In the genomic region with DNA sequence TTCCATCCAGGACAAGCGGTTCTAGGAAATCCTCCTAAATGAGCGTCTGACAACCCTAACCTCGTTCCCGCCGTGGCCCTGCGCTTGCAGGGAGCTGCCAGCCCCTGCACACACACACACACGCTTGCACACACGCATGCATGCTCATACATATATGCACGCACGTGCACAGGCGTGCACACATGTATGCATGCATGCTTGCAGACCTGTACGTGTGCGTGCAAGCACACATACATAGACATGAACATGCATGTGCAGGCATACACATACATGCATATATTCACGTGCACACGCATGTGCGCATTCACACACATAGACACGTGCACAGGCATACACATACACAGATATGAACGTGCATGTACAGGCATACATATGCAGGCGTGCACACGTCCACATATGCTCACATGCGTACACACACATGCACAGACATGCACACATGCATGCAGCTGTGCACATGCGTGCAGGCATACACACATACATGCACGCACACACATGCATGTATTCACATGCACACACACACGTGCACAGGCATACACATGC, we compare ENCODE assay signal across 22 cellular contexts. TPM values are rescaled to one million over a fixed set of nuclear protein-coding genes. Genes with fewer than 3 reads are reported as not detected.
A peak's percentile ranks its signal among the peaks of the same experiment; 100 is the strongest.
DNase-seq lines count a peak whose midpoint lies in the region; ATAC-seq, FAIRE-seq and TF ChIP-seq lines count a peak whose summit lies in the region.
"Had no signal": no experiment of that assay in that cellular context is flagged by ENCODE, and none has a peak within 500 bp of the region (broad histone marks: within the 10 kb centered on the region; RNA-seq: fewer than 3 reads in every experiment).

No MANE protein-coding gene starts in this region.

- peak overlapping the region; percentile 6; the same call in 1 of the 2 replicates for H2BK15ac ChIP-seq in H1 (ENCODE audit: low read length)

- H3K23me2 ChIP-seq in H1 (ENCODE audit: low read depth, low read length) = peaks cover 2% of the 10 kb centered on the region; the same call in 1 of the 2 replicates

- no peak overlapping the region for H3K14ac ChIP-seq in H1 (ENCODE audit: insufficient read length)

- peak overlapping the region in 1 of 3 experiments; percentile 19 for H3K4me3 Mint-ChIP-seq in nephron
- H3K4me3 Mint-ChIP-seq: activated CD4-positive, alpha-beta memory T cell treated with anti-CD3 and anti-CD28 coated beads for 36 hours had no signal

- H3K79me1 ChIP-seq in H1 (ENCODE audit: low read depth, low read length) = no peaks in the 10 kb centered on the region

- peaks cover 62% of the 10 kb centered on the region for H3K4me1 ChIP-seq in BLaER1
- peaks cover 11% of the 10 kb centered on the region for H3K4me1 ChIP-seq in HUES48 (ENCODE audit: control insufficient read depth, insufficient read depth, low read length)
- H3K4me1 ChIP-seq in H1 (replicated peaks in 1 of 4; ENCODE audit: control insufficient read depth in 3 of 4, insufficient read depth in 4 of 4, low read length in 3 of 4) = peaks cover 3 to 15% (median 10%) of the 10 kb centered on the region in 4 experiments
- H3K4me1 ChIP-seq: pancreas had no signal

- H4K20me1 ChIP-seq in BLaER1 (peaks cover 72% of the 10 kb centered on the region), H1 (replicated peaks in 1 of 2; ENCODE audit: control insufficient read depth in 1 of 2, insufficient read depth in 2 of 2, low read length in 2 of 2) (peaks cover 0 to 5% of the 10 kb centered on the region in 2 experiments)

- no peak overlapping the region for H2BK120ac ChIP-seq in H1 (replicated peaks; ENCODE audit: low read depth, low read length)

- no peak overlapping the region for H2AFZ ChIP-seq in H1 (ENCODE audit: low read length)
- H2AFZ ChIP-seq: PC-9 had no signal

- FAIRE-seq in H1 (lab: Jason Lieb, UNC) = no peak
- FAIRE-seq: pancreas had no signal

- no peaks in the 10 kb centered on the region for H3K9me3 Mint-ChIP-seq in nephron
- H3K9me3 Mint-ChIP-seq: activated CD4-positive, alpha-beta memory T cell treated with anti-CD3 and anti-CD28 coated beads for 36 hours had no signal

- H3K27ac ChIP-seq in BLaER1 (no peak overlapping the region), HUES48 (ENCODE audit: low read depth, low read length) (peak overlapping the region; percentile 6), H1 (ENCODE audit: low read depth, low read length) (no peak overlapping the region)
- H3K27ac ChIP-seq: C4-2B, cardiac muscle cell, epithelial cell of prostate, pancreas, PC-9 had no signal

- CTCF ChIA-PET in H1 (lab: Charles Lee; ENCODE audit: partially characterized antibody) = interaction anchor here (0.6 to 5.9 kb wide), 12 partner anchors 10 to 429 kb away, joined by 3 to 66 read pairs (median 3); no protein-coding TSS in a partner anchor

- TF ChIP-seq CTCF in H1 (IDR thresholded peaks at IDR 0.05; ENCODE audit: control extremely low read depth in 1 of 3, insufficient read depth in 1 of 3, low read depth in 1 of 3, low read length in 3 of 3) (no peak), nephron (IDR thresholded peaks at IDR 0.05; ENCODE audit: unreplicated experiment in 3 of 3) (no peak)

- 78% methylated on average over 24 of the region's 24 CpGs; no CpG with 5 or more reads in 1 of the 2 experiments for whole genome bisulfite sequencing in H1 (ENCODE audit: extremely low coverage in 1 of 2, insufficient coverage in 1 of 2, insufficient read length in 1 of 2, insufficient replicate concordance in 2 of 2, low coverage in 1 of 2, low lambda C conversion rate in 2 of 2, missing lambda C conversion rate in 1 of 2), 2 experiments

- no peak overlapping the region; the same call in 1 of the 2 replicates for H3K4me3 ChIP-seq in BLaER1
- no peak overlapping the region for H3K4me3 ChIP-seq in HUES48 (ENCODE audit: low read depth, low read length)
- peak overlapping the region in 1 of 4 experiments; percentile 35; a peak in 2 of 8 replicates for H3K4me3 ChIP-seq in H1 (ENCODE audit: extremely low read depth in 1 of 4, insufficient read depth in 2 of 4, low read depth in 3 of 4, low read length in 4 of 4)
- H3K4me3 ChIP-seq: adrenal gland, cardiac muscle cell, gastroesophageal sphincter, pancreas, PC-9 had no signal

- peak overlapping the region; percentile 63 for H3K4ac ChIP-seq in H1 (replicated peaks; ENCODE audit: insufficient read length, low read depth, low read length)

- no peak for TF ChIP-seq EP300 in H1 (IDR thresholded peaks at IDR 0.05; ENCODE audit: borderline replicate concordance in 1 of 2, low read depth in 2 of 2, low read length in 2 of 2)

- DNase-seq in H1 (ENCODE audit: low read depth in 1 of 2, low spot score in 2 of 2) = no peak
- DNase-seq in mesenteric fat pad (ENCODE audit: low spot score) = no peak
- DNase-seq in SHP77 treated with DMSO at 0.1 percent for 48 hours (lab: John Stamatoyannopoulos, UW) = no peak
- DNase-seq: ACHN; activated CD4-positive, alpha-beta memory T cell treated with anti-CD3 and anti-CD28 coated beads for 36 hours; activated T-cell treated with anti-CD3 and anti-CD28 coated beads for 4 hours; NCI-H187; PC-9 had no signal

- H3K27me3 Mint-ChIP-seq in nephron (ENCODE audit: low read depth) = peaks cover 4% of the 10 kb centered on the region
- H3K27me3 Mint-ChIP-seq: activated CD4-positive, alpha-beta memory T cell treated with anti-CD3 and anti-CD28 coated beads for 36 hours had no signal

- peak overlapping the region; percentile 84 for H2BK5ac ChIP-seq in H1 (ENCODE audit: low read depth, low read length)

- H3K36me3 ChIP-seq in BLaER1 (peaks cover 80% of the 10 kb centered on the region), HUES48 (ENCODE audit: control insufficient read depth, insufficient read depth, low read length) (no peaks in the 10 kb centered on the region), H1 (ENCODE audit: control insufficient read depth in 2 of 4, insufficient read depth in 4 of 4, low read length in 3 of 4) (no peaks in the 10 kb centered on the region)
- H3K36me3 ChIP-seq: cardiac muscle cell had no signal

- no peaks in the 10 kb centered on the region for H3K79me2 ChIP-seq in H1 (ENCODE audit: control insufficient read depth in 1 of 2, insufficient read depth in 2 of 2, low read length in 2 of 2)

- no peaks in the 10 kb centered on the region for H3K27me3 ChIP-seq in BLaER1
- H3K27me3 ChIP-seq in HUES48 (ENCODE audit: control insufficient read depth, insufficient read depth, low read length) = no peaks in the 10 kb centered on the region
- no peaks in the 10 kb centered on the region for H3K27me3 ChIP-seq in H1 (replicated peaks in 1 of 4; ENCODE audit: control insufficient read depth in 3 of 4, extremely low read depth in 1 of 4, insufficient read depth in 3 of 4, low read length in 3 of 4)
- H3K27me3 ChIP-seq: adrenal gland, cardiac muscle cell, gastroesophageal sphincter, pancreas had no signal

- H3K9ac ChIP-seq in BLaER1 = no peak overlapping the region
- H3K9ac ChIP-seq in HUES48 (ENCODE audit: low read depth, low read length) = no peak overlapping the region
- H3K9ac ChIP-seq in H1 (replicated peaks in 1 of 4; ENCODE audit: extremely low read depth in 1 of 4, low read depth in 3 of 4, low read length in 3 of 4) = no peak overlapping the region

- H3K27ac Mint-ChIP-seq in nephron = peak overlapping the region; percentile 61 to 87 (median 67)
- H3K27ac Mint-ChIP-seq: activated CD4-positive, alpha-beta memory T cell treated with anti-CD3 and anti-CD28 coated beads for 36 hours had no signal

- H2BK12ac ChIP-seq in H1 (ENCODE audit: low read depth, low read length) = peak overlapping the region; percentile 3; the same call in 1 of the 2 replicates

- no peak overlapping the region for H4K5ac ChIP-seq in H1 (ENCODE audit: insufficient read length, low read depth, low read length)

- no peak for TF ChIP-seq RAD21 in H1 (IDR thresholded peaks at IDR 0.05 in 1 of 2, conservative IDR thresholded peaks at IDR 0.05 in 1 of 2; ENCODE audit: low read depth in 2 of 2, low read length in 2 of 2)

- H2BK20ac ChIP-seq in H1 (ENCODE audit: low read length) = no peak overlapping the region

- ATAC-seq in GM18511 (IDR thresholded peaks at IDR 0.05; ENCODE audit: unreplicated experiment) (no peak), GM21825 (IDR thresholded peaks at IDR 0.05; ENCODE audit: unreplicated experiment) (no peak)

- H3K9me3 ChIP-seq in BLaER1 (no peaks in the 10 kb centered on the region), HUES48 (ENCODE audit: control insufficient read depth, insufficient read depth, low read length) (no peaks in the 10 kb centered on the region), H1 (ENCODE audit: insufficient read depth in 2 of 2, low read depth in 1 of 2, low read length in 1 of 2) (no peaks in the 10 kb centered on the region)
- H3K9me3 ChIP-seq: adrenal gland, gastroesophageal sphincter, pancreas had no signal

- H2AK5ac ChIP-seq in H1 (ENCODE audit: low read depth, low read length) = no peak overlapping the region

- H4K91ac ChIP-seq in H1 (replicated peaks; ENCODE audit: insufficient read length, low read length) = peak overlapping the region; percentile 76

- no peak for TF ChIP-seq POLR2A in H1 (IDR thresholded peaks at IDR 0.05; ENCODE audit: control extremely low read depth in 1 of 2, low read depth in 2 of 2, low read length in 2 of 2)

- peak overlapping the region; percentile 44; the same call in 1 of the 2 replicates for H3K18ac ChIP-seq in H1 (ENCODE audit: extremely low read depth, low read length)

- H3K23ac ChIP-seq in H1 (ENCODE audit: insufficient read length) = no peak overlapping the region

- H3K56ac ChIP-seq in H1 (replicated peaks; ENCODE audit: insufficient read length, low read depth, low read length) = no peak overlapping the region

- no peak overlapping the region; the same call in 1 of the 2 replicates for H4K8ac ChIP-seq in H1 (ENCODE audit: extremely low read depth, insufficient read depth, low read length)

- H3K4me2 ChIP-seq in BLaER1 = peak overlapping the region; percentile 85
- H3K4me2 ChIP-seq in H1 (ENCODE audit: insufficient read depth in 1 of 2, low read depth in 2 of 2, low read length in 2 of 2) = peak overlapping the region; percentile 29 to 61; a peak in 3 of 4 replicates
- H3K4me2 ChIP-seq: PC-9 had no signal

- POLR2A ChIA-PET in H1 (lab: Charles Lee; ENCODE audit: partially characterized antibody) = interaction anchor here (0.7 to 2.0 kb wide), 7 partner anchors 10 to 227 kb away, joined by 3 to 6 read pairs (median 4); no protein-coding TSS in a partner anchor

- H3K36me3 Mint-ChIP-seq in nephron (ENCODE audit: low read depth) = no peaks in the 10 kb centered on the region
- H3K36me3 Mint-ChIP-seq: activated CD4-positive, alpha-beta memory T cell treated with anti-CD3 and anti-CD28 coated beads for 36 hours had no signal

- H3K4me1 Mint-ChIP-seq in nephron = peaks cover 16% of the 10 kb centered on the region

RNA-seq across cellular contexts. Expression of a gene that starts 35.6 kb away (rescaled TPM):
- total RNA-seq in H1 (2021; fragmentation: NEBNext Ultra II Directional; extraction: Animal tissue kit (Norgen Biotek cat#: 25700)) = 3.3 and 3.8 TPM in 2 replicates
- 4.5 and 7.4 TPM in 2 replicates for polyA plus RNA-seq in H1 (2011; rRNA removed)
- polyA plus RNA-seq in H1 (2011; cell fraction: cytosol; rRNA removed) = 8.6 TPM
- 5.1 TPM for polyA plus RNA-seq in H1 (2011; cell fraction: nucleus; rRNA removed)
- 5.1 to 7.6 TPM (median 7.3 TPM) in 4 replicates for polyA plus RNA-seq in H1 (2012, experiment 1 of 2)
- 9.2 TPM for polyA plus RNA-seq in H1 (2012, experiment 2 of 2)
- 9.3 TPM for polyA plus RNA-seq in H1 (2013, experiment 1 of 2)
- 8.5 TPM for polyA plus RNA-seq in H1 (2013, experiment 2 of 2)
- 1.1 and 3.4 TPM in 2 replicates for polyA minus RNA-seq in H1 (2011; rRNA and poly(A)+ RNA removed)
- not detected for polyA minus RNA-seq in H1 (2011; cell fraction: cytosol; rRNA and poly(A)+ RNA removed)
- 2.8 TPM for polyA minus RNA-seq in H1 (2011; cell fraction: nucleus; rRNA and poly(A)+ RNA removed)
- total RNA-seq in mesenteric fat pad = 0.42 TPM
- total RNA-seq: activated CD4-positive, alpha-beta memory T cell treated with anti-CD3 and anti-CD28 coated beads for 36 hours; dermis blood vessel endothelial cell; gastroesophageal sphincter; PC-9 had no signal

RNA-seq across cellular contexts. Expression of a gene that starts 38.5 kb away (rescaled TPM):
- not detected in 2 replicates for total RNA-seq in H1 (2021; fragmentation: NEBNext Ultra II Directional; extraction: Animal tissue kit (Norgen Biotek cat#: 25700))
- not detected in 2 replicates for polyA plus RNA-seq in H1 (2011; rRNA removed)
- not detected for polyA plus RNA-seq in H1 (2011; cell fraction: cytosol; rRNA removed)
- polyA plus RNA-seq in H1 (2011; cell fraction: nucleus; rRNA removed) = not detected
- not detected in 4 replicates for polyA plus RNA-seq in H1 (2012, experiment 1 of 2)
- not detected for polyA plus RNA-seq in H1 (2012, experiment 2 of 2)
- polyA plus RNA-seq in H1 (2013, experiment 1 of 2) = not detected
- not detected for polyA plus RNA-seq in H1 (2013, experiment 2 of 2)
- polyA minus RNA-seq in H1 (2011; rRNA and poly(A)+ RNA removed) = not detected in 2 replicates
- polyA minus RNA-seq in H1 (2011; cell fraction: cytosol; rRNA and poly(A)+ RNA removed) = not detected
- polyA minus RNA-seq in H1 (2011; cell fraction: nucleus; rRNA and poly(A)+ RNA removed) = not detected
- total RNA-seq in mesenteric fat pad = not detected
- total RNA-seq: activated CD4-positive, alpha-beta memory T cell treated with anti-CD3 and anti-CD28 coated beads for 36 hours; adrenal gland; cardiac muscle cell; dermis blood vessel endothelial cell; gastroesophageal sphincter; pancreas; PC-9; T-helper 2 cell treated with Interferon-gamma antibody and Interleukin-4, amounts not matched to agents 100 ng/mL and 5 ng/mL, for 36 hours; temporal lobe had no signal
- polyA plus RNA-seq: adrenal gland, cardiac muscle cell had no signal

RNA-seq across cellular contexts. Expression of a gene that starts 55.7 kb away (rescaled TPM):
- total RNA-seq in H1 (2021; fragmentation: NEBNext Ultra II Directional; extraction: Animal tissue kit (Norgen Biotek cat#: 25700)) = 17.7 and 19.1 TPM in 2 replicates
- polyA plus RNA-seq in H1 (2011; rRNA removed) = 7.3 and 12.7 TPM in 2 replicates
- 15.9 TPM for polyA plus RNA-seq in H1 (2011; cell fraction: cytosol; rRNA removed)
- 11.2 TPM for polyA plus RNA-seq in H1 (2011; cell fraction: nucleus; rRNA removed)
- polyA plus RNA-seq in H1 (2012, experiment 1 of 2) = 10.4 to 19.5 TPM (median 17.7 TPM) in 4 replicates
- polyA plus RNA-seq in H1 (2012, experiment 2 of 2) = 10.3 TPM
- polyA plus RNA-seq in H1 (2013, experiment 1 of 2) = 5.3 TPM
- polyA plus RNA-seq in H1 (2013, experiment 2 of 2) = 5.6 TPM
- polyA minus RNA-seq in H1 (2011; rRNA and poly(A)+ RNA removed) = 2.0 and 2.4 TPM in 2 replicates
- polyA minus RNA-seq in H1 (2011; cell fraction: cytosol; rRNA and poly(A)+ RNA removed) = 8.9 TPM
- polyA minus RNA-seq in H1 (2011; cell fraction: nucleus; rRNA and poly(A)+ RNA removed) = 8.9 TPM
- 10.5 TPM for total RNA-seq in mesenteric fat pad
